In the genomic region with DNA sequence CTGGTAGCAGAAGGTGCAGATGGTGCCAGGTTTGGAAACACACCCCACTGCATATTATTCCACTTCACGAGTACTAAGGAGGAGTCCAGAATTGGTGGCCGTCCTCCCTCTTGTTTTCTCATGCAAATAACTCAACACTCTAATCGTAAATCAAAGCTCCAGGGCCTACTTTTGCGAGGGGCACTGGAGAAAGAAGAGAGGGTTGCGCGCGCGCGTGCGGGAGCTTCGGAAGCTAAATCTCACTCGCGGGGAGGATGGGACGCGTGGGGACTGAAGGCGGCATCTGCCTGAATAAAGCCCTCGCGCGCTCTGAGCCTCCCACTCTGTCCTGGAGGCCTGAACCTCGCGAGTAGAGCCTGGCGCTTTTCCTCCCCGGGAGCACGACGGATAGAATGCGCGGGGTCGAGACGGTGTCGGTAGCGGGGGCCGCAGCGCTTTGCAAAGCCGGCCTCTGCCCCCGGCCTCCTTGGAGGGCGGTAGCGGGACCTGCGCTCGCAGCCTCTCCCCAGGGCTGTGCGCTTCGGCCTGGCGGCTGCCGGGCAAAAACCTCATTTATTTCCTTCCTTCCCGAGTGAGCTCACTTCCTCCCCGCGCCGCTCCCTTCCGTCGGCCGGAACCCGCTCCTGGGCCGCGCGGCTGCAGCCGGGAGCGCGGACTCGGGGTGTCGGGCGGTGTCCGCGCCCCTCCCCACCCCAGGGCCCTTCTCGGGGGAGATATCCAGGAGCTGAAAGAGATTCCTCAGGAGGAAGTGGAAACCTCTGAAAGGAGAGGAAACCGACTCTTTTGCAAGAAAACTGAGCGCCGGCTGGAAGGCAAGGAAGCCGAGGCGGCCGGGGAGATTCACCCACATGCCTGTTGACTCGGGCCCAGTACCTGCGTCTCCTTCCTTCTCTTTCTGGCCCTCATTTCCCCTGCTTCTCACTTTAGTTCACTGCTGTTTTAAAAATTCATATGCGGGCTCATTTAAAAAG, we compare ENCODE assay signal across 9 cellular contexts. TPM values are rescaled to one million over a fixed set of nuclear protein-coding genes. Genes with fewer than 3 reads are reported as not detected.
A peak's percentile ranks its signal among the peaks of the same experiment; 100 is the strongest.
DNase-seq lines count a peak whose midpoint lies in the region; ATAC-seq, FAIRE-seq and TF ChIP-seq lines count a peak whose summit lies in the region.
"Had no signal": no experiment of that assay in that cellular context is flagged by ENCODE, and none has a peak within 500 bp of the region (broad histone marks: within the 10 kb centered on the region; RNA-seq: fewer than 3 reads in every experiment).

No MANE protein-coding gene starts in this region.

- ATAC-seq in HG02642 (IDR thresholded peaks at IDR 0.05; ENCODE audit: poor library complexity, unreplicated experiment) (peak; percentile 40), thoracic aorta (ENCODE audit: insufficient number of reproducible peaks, low FRiP score, low read depth) (no peak), GM21381 (IDR thresholded peaks at IDR 0.05; ENCODE audit: unreplicated experiment) (no peak), GM18873 (IDR thresholded peaks at IDR 0.05; ENCODE audit: low FRiP score, unreplicated experiment) (no peak)

- peaks cover 0 to 30% of the 10 kb centered on the region in 2 donors for H3K4me1 ChIP-seq in thoracic aorta (ENCODE audit: control insufficient read depth in 1 of 2, low read depth in 2 of 2)

- no peaks in the 10 kb centered on the region for H3K9me3 ChIP-seq in thoracic aorta

- TF ChIP-seq CTCF in thoracic aorta (IDR thresholded peaks at IDR 0.05), result no peak

- no peak for FAIRE-seq in urothelium cell line (lab: Jason Lieb, UNC)

- H3K36me3 ChIP-seq in thoracic aorta, result no peaks in the 10 kb centered on the region

- DNase-seq in astrocyte of the hippocampus (ENCODE audit: low read depth, low spot score), result peak; percentile 65
- DNase-seq in kidney tubule cell (ENCODE audit: low spot score), result peak; percentile 40
- no peak for DNase-seq in thoracic aorta (ENCODE audit: low spot score)
- no peak for DNase-seq in urothelium cell line (ENCODE audit: low spot score)

- peak; percentile 42 for TF ChIP-seq POLR2A in GM10847 (IDR thresholded peaks at IDR 0.05; ENCODE audit: extremely low read depth, insufficient read length)

- H3K4me3 ChIP-seq in thoracic aorta, result peak overlapping the region; percentile 82
- H3K4me3 ChIP-seq: lung had no signal

- H3K27ac ChIP-seq in thoracic aorta, result peak overlapping the region; percentile 75 to 80

- no peaks in the 10 kb centered on the region for H3K27me3 ChIP-seq in thoracic aorta (replicated peaks; ENCODE audit: insufficient read depth)

RNA-seq across cellular contexts. Expression of a gene that starts 20.7 kb away (rescaled TPM):
- total RNA-seq in thoracic aorta, result 10 to 100 TPM; 25.7 to 28.2 TPM

Comparison
In these comparisons a context has a peak if more than half of its experiments do, and no peak if none do; other contexts are left out.
1. DNase-seq: peak in astrocyte of the hippocampus (single experiment) and kidney tubule cell (single experiment); none in thoracic aorta (single experiment) and urothelium cell line (single experiment).